ENCODE assay signal across 30 cellular contexts in genomic region chr2:133158024-133158423, GRCh38.
"Had no signal": no experiment of that assay in that cellular context is flagged by ENCODE, and none has a peak within 500 bp of the region (broad histone marks: within the 10 kb centered on the region; RNA-seq: fewer than 3 reads in every experiment).

No MANE protein-coding gene starts in this region.

- ATAC-seq: activated CD8-positive, alpha-beta T cell treated with anti-CD3 and anti-CD28 coated beads for 36 hours; activated T-cell treated with anti-CD3 and anti-CD28 coated beads, Interleukin-2, amount 50 U/mL, for 72 hours; activated T-helper 17 cell treated with anti-CD3 and anti-CD28 coated beads, Interleukin-2, amount 50 U/mL, for 72 hours; PC-3 had no signal

- H3K36me3 Mint-ChIP-seq: activated naive CD8-positive, alpha-beta T cell treated with anti-CD3 and anti-CD28 coated beads for 36 hours had no signal

- H3K4me1 ChIP-seq: Peyer's patch, SJCRH30 had no signal

- H3K27ac ChIP-seq: brain microvascular endothelial cell, Peyer's patch, RWPE1, SJCRH30, SK-N-MC, WERI-Rb-1 had no signal

- H3K4me1 Mint-ChIP-seq: activated CD4-positive, alpha-beta T cell treated with anti-CD3 and anti-CD28 coated beads, Interleukin-2, amount 10 ng/mL, durations not matched to agents 24 days and 14 days; activated naive CD8-positive, alpha-beta T cell treated with anti-CD3 and anti-CD28 coated beads for 36 hours; activated T-helper 17 cell treated with anti-CD3 and anti-CD28 coated beads, Interleukin-2, amount 50 U/mL, for 72 hours had no signal

- H3K27ac Mint-ChIP-seq: activated CD4-positive, alpha-beta T cell treated with anti-CD3 and anti-CD28 coated beads, Interleukin-2, amount 10 ng/mL, durations not matched to agents 24 days and 14 days; activated CD8-positive, alpha-beta T cell treated with anti-CD3 and anti-CD28 coated beads for 36 hours; activated naive CD8-positive, alpha-beta T cell treated with anti-CD3 and anti-CD28 coated beads for 36 hours; activated T-cell treated with anti-CD3 and anti-CD28 coated beads, Interleukin-2, amount 50 U/mL, for 72 hours; activated T-helper 17 cell treated with anti-CD3 and anti-CD28 coated beads, Interleukin-2, amount 50 U/mL, for 72 hours had no signal

- H3K9me3 Mint-ChIP-seq: activated CD4-positive, alpha-beta T cell treated with anti-CD3 and anti-CD28 coated beads, Interleukin-2, amount 10 ng/mL, durations not matched to agents 24 days and 14 days; activated CD8-positive, alpha-beta T cell treated with anti-CD3 and anti-CD28 coated beads for 36 hours; activated naive CD8-positive, alpha-beta T cell treated with anti-CD3 and anti-CD28 coated beads for 36 hours; activated T-helper 17 cell treated with anti-CD3 and anti-CD28 coated beads, Interleukin-2, amount 50 U/mL, for 72 hours had no signal

- H3K4me3 Mint-ChIP-seq: activated CD4-positive, alpha-beta T cell treated with anti-CD3 and anti-CD28 coated beads, Interleukin-2, amount 10 ng/mL, durations not matched to agents 24 days and 14 days; activated CD8-positive, alpha-beta T cell treated with anti-CD3 and anti-CD28 coated beads for 36 hours; activated naive CD8-positive, alpha-beta T cell treated with anti-CD3 and anti-CD28 coated beads for 36 hours; activated T-cell treated with anti-CD3 and anti-CD28 coated beads, Interleukin-2, amount 50 U/mL, for 72 hours; activated T-helper 17 cell treated with anti-CD3 and anti-CD28 coated beads, Interleukin-2, amount 50 U/mL, for 72 hours had no signal

- H3K4me3 ChIP-seq: Peyer's patch, SJCRH30, SK-N-MC had no signal

- DNase-seq: activated CD4-positive, alpha-beta T cell treated with anti-CD3 and anti-CD28 coated beads, Interleukin-2, amount 10 ng/mL, durations not matched to agents 24 days and 14 days; activated CD4-positive, alpha-beta T cell treated with anti-CD3 and anti-CD28 coated beads, Interleukin-2, amount 50 U/mL, for 4 hours; activated CD8-positive, alpha-beta T cell treated with anti-CD3 and anti-CD28 coated beads for 36 hours; activated effector memory CD4-positive, alpha-beta T cell treated with anti-CD3 and anti-CD28 coated beads, Interleukin-2, amount 50 U/mL, for 16 hours; activated naive CD4-positive, alpha-beta T cell; activated naive CD4-positive, alpha-beta T cell treated with anti-CD3 and anti-CD28 coated beads, Interleukin-2, amount 50 U/mL, for 16 hours; activated naive CD8-positive, alpha-beta T cell treated with anti-CD3 and anti-CD28 coated beads for 36 hours; activated T-cell treated with anti-CD3 and anti-CD28 coated beads, Interleukin-2, amount 50 U/mL, for 1 hour; activated T-cell treated with anti-CD3 and anti-CD28 coated beads, Interleukin-2, amount 50 U/mL, for 72 hours; amniotic stem cell; aorta; brain microvascular endothelial cell; central memory CD4-positive, alpha-beta T cell; Karpas-422; KBM-7; NCI-H1105; NCI-H1417 treated with DMSO at 0.1 percent for 48 hours; NCI-H187 treated with DMSO at 0.1 percent for 48 hours; NCI-H446; NCI-H524 treated with DMSO at 0.1 percent for 48 hours; NCI-H774; PC-3; Peyer's patch; Right ventricle myocardium superior; SJCRH30; T1000; WERI-Rb-1 had no signal

- H3K9me3 ChIP-seq: Peyer's patch, SJCRH30 had no signal

- H3K27me3 Mint-ChIP-seq: activated CD4-positive, alpha-beta T cell treated with anti-CD3 and anti-CD28 coated beads, Interleukin-2, amount 10 ng/mL, durations not matched to agents 24 days and 14 days; activated CD8-positive, alpha-beta T cell treated with anti-CD3 and anti-CD28 coated beads for 36 hours; activated naive CD8-positive, alpha-beta T cell treated with anti-CD3 and anti-CD28 coated beads for 36 hours; activated T-helper 17 cell treated with anti-CD3 and anti-CD28 coated beads, Interleukin-2, amount 50 U/mL, for 72 hours had no signal

- H3K27me3 ChIP-seq: brain microvascular endothelial cell, Peyer's patch, SJCRH30 had no signal

- H3K36me3 ChIP-seq: brain microvascular endothelial cell, Peyer's patch, SJCRH30 had no signal
